ENCODE assay signal across 1 cellular context in genomic region chr14:31297112-31297511, GRCh38.
TF ChIP-seq lines count a peak whose summit lies in the region.

No MANE protein-coding gene starts in this region.

TF ChIP-seq in WTC11, 78 proteins besides CTCF, POLR2A, EP300 and RAD21 (continued from another document):
- TF ChIP-seq ARID4B (CRISPR knock-in tag; IDR thresholded peaks at IDR 0.05; ENCODE audit: borderline replicate concordance) (no peak), MXD4 (CRISPR knock-in tag; IDR thresholded peaks at IDR 0.05; ENCODE audit: borderline replicate concordance) (no peak), NFYB (CRISPR knock-in tag; conservative IDR thresholded peaks at IDR 0.05; ENCODE audit: low read depth) (no peak), FOXP4 (CRISPR knock-in tag; IDR thresholded peaks at IDR 0.05) (no peak), ATF3 (CRISPR knock-in tag; conservative IDR thresholded peaks at IDR 0.05) (no peak), MLX (CRISPR knock-in tag; IDR thresholded peaks at IDR 0.05) (no peak), OVOL2 (CRISPR knock-in tag; IDR thresholded peaks at IDR 0.05; ENCODE audit: borderline replicate concordance) (no peak), RORB (CRISPR knock-in tag; IDR thresholded peaks at IDR 0.05) (no peak)
- TF ChIP-seq, protein P1, sequence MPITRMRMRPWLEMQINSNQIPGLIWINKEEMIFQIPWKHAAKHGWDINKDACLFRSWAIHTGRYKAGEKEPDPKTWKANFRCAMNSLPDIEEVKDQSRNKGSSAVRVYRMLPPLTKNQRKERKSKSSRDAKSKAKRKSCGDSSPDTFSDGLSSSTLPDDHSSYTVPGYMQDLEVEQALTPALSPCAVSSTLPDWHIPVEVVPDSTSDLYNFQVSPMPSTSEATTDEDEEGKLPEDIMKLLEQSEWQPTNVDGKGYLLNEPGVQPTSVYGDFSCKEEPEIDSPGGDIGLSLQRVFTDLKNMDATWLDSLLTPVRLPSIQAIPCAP (CRISPR knock-in tag; IDR thresholded peaks at IDR 0.05), result no peak
TF ChIP-seq in WTC11: peak in this region for 0.
